ENCODE assay signal across 1 cellular context in genomic region chr13:110528911-110529310, GRCh38.
TF ChIP-seq lines count a peak whose summit lies in the region.

No MANE protein-coding gene starts in this region.

TF ChIP-seq in GM23338, 12 proteins besides CTCF, POLR2A, EP300 and RAD21 (continued from another document):
- TF ChIP-seq ZNF462 (CRISPR knock-in tag; IDR thresholded peaks at IDR 0.05), result no peak
- no peak for TF ChIP-seq NANOG (IDR thresholded peaks at IDR 0.05; ENCODE audit: borderline replicate concordance)
- no peak for TF ChIP-seq JUNB (IDR thresholded peaks at IDR 0.05; ENCODE audit: unreplicated experiment)
